Comparison of ENCODE assay signal across 8 cellular contexts in the genomic region with DNA sequence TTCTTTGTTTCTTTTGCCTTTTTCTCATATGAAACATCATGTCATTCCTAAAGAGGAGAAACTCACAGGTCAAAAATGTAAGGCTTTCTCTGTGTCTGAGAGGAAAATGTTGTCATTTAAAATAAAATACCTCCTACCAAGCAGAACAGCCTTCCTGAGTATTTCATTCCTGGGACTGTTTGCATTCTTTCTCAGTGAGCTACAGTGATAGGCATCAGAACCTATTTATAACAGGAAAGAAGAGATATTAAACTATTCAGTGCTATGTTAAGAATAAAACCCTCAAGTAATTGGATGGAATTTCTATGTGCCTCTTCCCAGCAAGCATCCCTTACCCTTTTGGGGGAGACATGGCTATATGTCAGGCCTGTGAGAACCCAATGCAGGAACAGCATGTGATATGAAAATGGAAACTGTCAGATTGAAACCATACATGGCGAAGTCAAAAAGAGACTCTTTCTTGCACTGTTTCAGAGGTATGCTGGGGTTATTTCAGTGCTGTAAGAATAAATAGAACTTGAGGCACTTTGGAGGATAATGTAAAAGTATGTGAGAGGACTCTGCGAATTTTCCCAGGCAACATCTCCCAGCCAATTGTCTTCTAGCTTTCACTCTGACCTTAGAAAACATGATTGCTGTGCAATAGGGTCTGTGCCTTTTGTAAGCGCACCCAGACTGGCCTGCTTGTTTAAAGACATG.
A peak's percentile ranks its signal among the peaks of the same experiment; 100 is the strongest.
DNase-seq lines count a peak whose midpoint lies in the region; ATAC-seq and TF ChIP-seq lines count a peak whose summit lies in the region.

No MANE protein-coding gene starts in this region.

- no peak overlapping the region for H2AFZ ChIP-seq in PC-9

- H3K4me3 ChIP-seq in PC-9 (no peak overlapping the region), left ventricle myocardium inferior (no peak overlapping the region)
- no peak overlapping the region for H3K4me3 ChIP-seq in effector memory CD4-positive, alpha-beta T cell (ENCODE audit: insufficient read depth, low read depth, low read length, poor library complexity, severe bottlenecking)

- H3F3A ChIP-seq in PC-9 (ENCODE audit: insufficient read depth, low read depth) = no peaks in the 10 kb centered on the region

- 0 out of 2 replicates have a peak, but pooled peaks cover 10% of the 10 kb centered on the region for H3K4me1 ChIP-seq in PC-9 (replicated peaks; ENCODE audit: insufficient read depth)
- peaks cover 18% of the 10 kb centered on the region for H3K4me1 ChIP-seq in left ventricle myocardium inferior
- no peaks in the 10 kb centered on the region for H3K4me1 ChIP-seq in effector memory CD4-positive, alpha-beta T cell (ENCODE audit: control insufficient read depth, insufficient read depth, low read length, poor library complexity, severe bottlenecking)

- intact Hi-C loops in PC-9 (cut with micrococcal nuclease; ENCODE audit: unreplicated experiment) (loop anchor here (2.0 kb wide), 1 partner anchor 130 kb away; no protein-coding TSS in a partner anchor), left ventricle myocardium inferior (cut with micrococcal nuclease) (no loop called here)
- intact Hi-C loops in activated CD4-positive, alpha-beta T cell treated with anti-CD3 and anti-CD28 coated beads for 36 hours (cut with DNase I, micrococcal nuclease) = no loop called here

- no peaks in the 10 kb centered on the region for H3K4me1 Mint-ChIP-seq in activated CD4-positive, alpha-beta T cell treated with anti-CD3 and anti-CD28 coated beads for 36 hours

- no peak overlapping the region for H3K27ac Mint-ChIP-seq in activated CD4-positive, alpha-beta T cell treated with anti-CD3 and anti-CD28 coated beads for 36 hours

- CTCF ChIA-PET in PC-9 (lab: Charles Lee) = interaction anchor here (0.6 kb wide), 1 partner anchor 134 kb away, joined by 7 read pairs; a partner anchor contains a TSS
- CTCF ChIA-PET in activated CD4-positive, alpha-beta T cell treated with anti-CD3 and anti-CD28 coated beads for 36 hours (lab: Charles Lee) = interaction anchor here (1.0 kb wide), 1 partner anchor 20 kb away, joined by 3 read pairs; no protein-coding TSS in a partner anchor

- no peaks in the 10 kb centered on the region for H3K27me3 Mint-ChIP-seq in activated CD4-positive, alpha-beta T cell treated with anti-CD3 and anti-CD28 coated beads for 36 hours

- H3K27me3 ChIP-seq in PC-9 (ENCODE audit: insufficient read depth, low read depth) (no peaks in the 10 kb centered on the region), left ventricle myocardium inferior (ENCODE audit: low read depth) (no peaks in the 10 kb centered on the region)
- H3K27me3 ChIP-seq in effector memory CD4-positive, alpha-beta T cell (replicated peaks; ENCODE audit: control insufficient read depth, insufficient read depth, low read length, poor library complexity, severe bottlenecking) = no peaks in the 10 kb centered on the region

- no peaks in the 10 kb centered on the region for H3K9me2 ChIP-seq in PC-9 (ENCODE audit: insufficient read depth)

- H3K27ac ChIP-seq in PC-9 (peak overlapping the region; percentile 70), left ventricle myocardium inferior (replicated peaks) (peak overlapping the region; percentile 46)
- no peak overlapping the region for H3K27ac ChIP-seq in effector memory CD4-positive, alpha-beta T cell (ENCODE audit: insufficient read depth, low read length, poor library complexity, severe bottlenecking)

- H4K20me1 ChIP-seq in PC-9 (ENCODE audit: insufficient read depth) = no peaks in the 10 kb centered on the region

- ATAC-seq in GM21717 (IDR thresholded peaks at IDR 0.05; ENCODE audit: unreplicated experiment) = peak; percentile 89
- no peak for ATAC-seq in activated CD4-positive, alpha-beta T cell treated with anti-CD3 and anti-CD28 coated beads for 36 hours

- H3K36me3 Mint-ChIP-seq in activated CD4-positive, alpha-beta T cell treated with anti-CD3 and anti-CD28 coated beads for 36 hours (ENCODE audit: low read depth) = no peaks in the 10 kb centered on the region

- no peak overlapping the region for H3K4me3 Mint-ChIP-seq in activated CD4-positive, alpha-beta T cell treated with anti-CD3 and anti-CD28 coated beads for 36 hours

- DNase-seq in AG08396 (ENCODE audit: low spot score) = peak; percentile 39
- peak; percentile 22 to 57 for DNase-seq in PC-9
- no peak for DNase-seq in left ventricle myocardium inferior
- DNase-seq in cortex of kidney (lab: John Stamatoyannopoulos, UW) = no peak
- no peak for DNase-seq in effector memory CD4-positive, alpha-beta T cell
- no peak for DNase-seq in activated CD4-positive, alpha-beta T cell treated with anti-CD3 and anti-CD28 coated beads for 36 hours
- no peak for DNase-seq in NCI-H1105 (lab: John Stamatoyannopoulos, UW)

- TF ChIP-seq CTCF in PC-9 (conservative IDR thresholded peaks at IDR 0.05) = no peak
- no peak for TF ChIP-seq CTCF in left ventricle myocardium inferior (IDR thresholded peaks at IDR 0.05; ENCODE audit: borderline replicate concordance)

- H3K36me3 ChIP-seq in PC-9 (ENCODE audit: low read depth) (no peaks in the 10 kb centered on the region), left ventricle myocardium inferior (no peaks in the 10 kb centered on the region)
- no peaks in the 10 kb centered on the region for H3K36me3 ChIP-seq in effector memory CD4-positive, alpha-beta T cell (ENCODE audit: control insufficient read depth, insufficient read depth, low read length)

- no peak overlapping the region for H3K4me2 ChIP-seq in PC-9

- H3K9me3 ChIP-seq in PC-9 (ENCODE audit: insufficient read depth, low read depth) (no peaks in the 10 kb centered on the region), left ventricle myocardium inferior (replicated peaks) (no peaks in the 10 kb centered on the region)
- no peaks in the 10 kb centered on the region for H3K9me3 ChIP-seq in effector memory CD4-positive, alpha-beta T cell (ENCODE audit: control insufficient read depth, low read length)

- POLR2A ChIA-PET in PC-9 (lab: Charles Lee; ENCODE audit: unreplicated experiment) = interaction anchor here (0.6 to 1.0 kb wide), 4 partner anchors 9 to 134 kb away, joined by 3 to 23 read pairs (median 8); a partner anchor contains a TSS
- POLR2A ChIA-PET in activated CD4-positive, alpha-beta T cell treated with anti-CD3 and anti-CD28 coated beads for 36 hours (lab: Charles Lee) = no interaction called here

- no peaks in the 10 kb centered on the region for H3K79me2 ChIP-seq in PC-9 (ENCODE audit: low read depth)

- H3K9me3 Mint-ChIP-seq in activated CD4-positive, alpha-beta T cell treated with anti-CD3 and anti-CD28 coated beads for 36 hours (ENCODE audit: low read depth) = no peaks in the 10 kb centered on the region

- BruUV-seq in PC-9 (replicated peaks; lab: Mats Ljungman, UMichigan) = TSS peak; percentile 91

Comparison
In these comparisons a context has a peak if more than half of its experiments do, and no peak if none do; other contexts are left out.
1. DNase-seq: peak in AG08396 (single experiment) and PC-9 (2 of 2); none in left ventricle myocardium inferior (single experiment), cortex of kidney (single experiment), effector memory CD4-positive, alpha-beta T cell (0 of 3), activated CD4-positive, alpha-beta T cell treated with anti-CD3 and anti-CD28 coated beads for 36 hours (single experiment) and NCI-H1105 (single experiment).